ENCODE assay signal across 16 cellular contexts in the genomic region with DNA sequence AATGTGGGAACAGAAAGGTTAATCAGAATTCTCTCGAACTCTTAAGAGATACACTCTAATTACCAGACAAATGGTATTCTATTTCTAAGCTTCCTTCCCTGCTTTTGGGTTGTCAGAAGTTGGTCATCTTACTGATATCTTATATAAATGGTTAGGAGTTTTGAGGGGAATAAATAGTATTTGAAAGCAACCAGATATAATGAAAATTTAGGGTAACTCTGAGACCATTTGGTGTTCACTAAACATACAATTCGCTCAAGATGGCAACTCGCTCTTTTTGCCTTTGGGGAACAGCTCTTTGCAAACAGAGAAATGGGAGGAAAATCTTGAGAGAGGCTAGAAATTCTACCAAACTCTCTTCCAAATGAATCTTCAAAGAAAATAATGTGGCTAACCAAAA.
DNase-seq lines count a peak whose midpoint lies in the region; ATAC-seq and TF ChIP-seq lines count a peak whose summit lies in the region.
"Had no signal": no experiment of that assay in that cellular context is flagged by ENCODE, and none has a peak within 500 bp of the region (broad histone marks: within the 10 kb centered on the region; RNA-seq: fewer than 3 reads in every experiment).

No MANE protein-coding gene starts in this region.

- ATAC-seq in WTC11 (no peak), psoas muscle (no peak), HG03571 (IDR thresholded peaks at IDR 0.05; ENCODE audit: unreplicated experiment) (no peak)
- ATAC-seq: Panc1 had no signal

- H3K4me3 ChIP-seq in dorsolateral prefrontal cortex = peak overlapping the region in 37 of 59 donors; percentile 7 to 61 (median 48)
- H3K4me3 ChIP-seq in psoas muscle = peak overlapping the region; percentile 57
- H3K4me3 ChIP-seq in tibial artery = no peak overlapping the region
- H3K4me3 ChIP-seq: testis had no signal

- no peak overlapping the region for H3K4me3 Mint-ChIP-seq in WTC11
- H3K4me3 Mint-ChIP-seq: activated CD4-positive, alpha-beta memory T cell treated with anti-CD3 and anti-CD28 coated beads for 36 hours; neural crest cell had no signal

- H3K36me3 ChIP-seq in psoas muscle (ENCODE audit: insufficient read depth in 1 of 2, low read depth in 1 of 2) (no peaks in the 10 kb centered on the region), tibial artery (no peaks in the 10 kb centered on the region)

- H3K27me3 Mint-ChIP-seq in WTC11 (ENCODE audit: low read depth) = no peaks in the 10 kb centered on the region
- H3K27me3 Mint-ChIP-seq: activated CD4-positive, alpha-beta memory T cell treated with anti-CD3 and anti-CD28 coated beads for 36 hours had no signal

- TF ChIP-seq CTCF in WTC11 (IDR thresholded peaks at IDR 0.05) (no peak), dorsolateral prefrontal cortex (IDR thresholded peaks at IDR 0.05 in 54 of 56, conservative IDR thresholded peaks at IDR 0.05 in 2 of 56; ENCODE audit: low read depth in 1 of 56, partially characterized antibody in 56 of 56) (no peak), psoas muscle (IDR thresholded peaks at IDR 0.05) (no peak), tibial artery (IDR thresholded peaks at IDR 0.05) (no peak)

- no peak for DNase-seq in WTC11 (ENCODE audit: low spot score)
- no peak for DNase-seq in dorsolateral prefrontal cortex
- DNase-seq in psoas muscle = no peak
- no peak for DNase-seq in tibial artery
- no peak for DNase-seq in EL
- DNase-seq in hepatic stellate cell (ENCODE audit: low spot score) = no peak
- DNase-seq: activated CD4-positive, alpha-beta memory T cell treated with anti-CD3 and anti-CD28 coated beads for 36 hours; activated gamma-delta T cell treated with Interleukin-2 at 50 U/mL for 16 hours; DND-41; H7; kidney glomerular epithelial cell; NCI-H2107; testis had no signal

- POLR2A ChIA-PET in WTC11 (lab: Charles Lee) = no interaction called here

- WGBS in psoas muscle, 3 donors = 82 to 87% (median 83%) methylated on average over 3 of the region's 3 CpGs

- H3K27me3 ChIP-seq in dorsolateral prefrontal cortex (no peaks in the 10 kb centered on the region), psoas muscle (ENCODE audit: insufficient read depth in 3 of 3, low read length in 2 of 3) (no peaks in the 10 kb centered on the region), tibial artery (no peaks in the 10 kb centered on the region)
- H3K27me3 ChIP-seq: testis had no signal

- peaks cover 60% of the 10 kb centered on the region for H3K4me1 Mint-ChIP-seq in WTC11

- CTCF ChIA-PET in WTC11 (lab: Charles Lee) = interaction anchor here (0.6 kb wide), 1 partner anchor 85 kb away, joined by 3 read pairs; no protein-coding TSS in a partner anchor

- H3K9me3 ChIP-seq in psoas muscle (no peaks in the 10 kb centered on the region), tibial artery (no peaks in the 10 kb centered on the region)
- H3K9me3 ChIP-seq: testis had no signal

- intact Hi-C loops in dorsolateral prefrontal cortex (cut with DNase I) (no loop called here), psoas muscle (cut with DNase I) (loop anchor here in 1 of 2 donors (5.0 kb wide), 1 partner anchor 245 kb away; no protein-coding TSS in a partner anchor), tibial artery (cut with DNase I; ENCODE audit: low total_unique reads) (loop anchor here (5.0 kb wide), 1 partner anchor 100 kb away; no protein-coding TSS in a partner anchor)

- H3K9me3 Mint-ChIP-seq in WTC11 = no peaks in the 10 kb centered on the region
- H3K9me3 Mint-ChIP-seq: activated CD4-positive, alpha-beta memory T cell treated with anti-CD3 and anti-CD28 coated beads for 36 hours; neural crest cell had no signal

- H3K4me1 ChIP-seq in psoas muscle (peaks cover 59% of the 10 kb centered on the region), tibial artery (peaks cover 0 to 21% (median 4%) of the 10 kb centered on the region in 4 donors)
- H3K4me1 ChIP-seq: testis had no signal

- H3K36me3 Mint-ChIP-seq in WTC11 = no peaks in the 10 kb centered on the region
- H3K36me3 Mint-ChIP-seq: activated CD4-positive, alpha-beta memory T cell treated with anti-CD3 and anti-CD28 coated beads for 36 hours had no signal

- H3K27ac ChIP-seq in dorsolateral prefrontal cortex = peak overlapping the region; percentile 73 to 100 (median 96)
- H3K27ac ChIP-seq in psoas muscle = peak overlapping the region; percentile 91
- H3K27ac ChIP-seq in tibial artery = peak overlapping the region; percentile 64 to 77

- peak overlapping the region; percentile 73 for H3K27ac Mint-ChIP-seq in WTC11
- H3K27ac Mint-ChIP-seq: activated CD4-positive, alpha-beta memory T cell treated with anti-CD3 and anti-CD28 coated beads for 36 hours had no signal

TF ChIP-seq in WTC11, 78 proteins besides CTCF, POLR2A, EP300 and RAD21:
- TF ChIP-seq SOX15 (CRISPR knock-in tag; IDR thresholded peaks at IDR 0.05) (no peak), ETV6 (CRISPR knock-in tag; IDR thresholded peaks at IDR 0.05) (no peak), HMGA2 (CRISPR knock-in tag; IDR thresholded peaks at IDR 0.05) (no peak), FOXJ3 (CRISPR knock-in tag; IDR thresholded peaks at IDR 0.05; ENCODE audit: borderline replicate concordance) (no peak), MYBL2 (CRISPR knock-in tag; IDR thresholded peaks at IDR 0.05) (no peak), GABPB1 (CRISPR knock-in tag; IDR thresholded peaks at IDR 0.05) (no peak), TP53 (CRISPR knock-in tag; IDR thresholded peaks at IDR 0.05) (no peak), NR2C2 (CRISPR knock-in tag; IDR thresholded peaks at IDR 0.05) (no peak), FOXK1 (CRISPR knock-in tag; IDR thresholded peaks at IDR 0.05) (no peak), ZNF425 (CRISPR knock-in tag; conservative IDR thresholded peaks at IDR 0.05) (no peak), E2F1 (CRISPR knock-in tag; IDR thresholded peaks at IDR 0.05) (no peak), E2F5 (CRISPR knock-in tag; IDR thresholded peaks at IDR 0.05) (no peak)
- TF ChIP-seq, protein P1, sequence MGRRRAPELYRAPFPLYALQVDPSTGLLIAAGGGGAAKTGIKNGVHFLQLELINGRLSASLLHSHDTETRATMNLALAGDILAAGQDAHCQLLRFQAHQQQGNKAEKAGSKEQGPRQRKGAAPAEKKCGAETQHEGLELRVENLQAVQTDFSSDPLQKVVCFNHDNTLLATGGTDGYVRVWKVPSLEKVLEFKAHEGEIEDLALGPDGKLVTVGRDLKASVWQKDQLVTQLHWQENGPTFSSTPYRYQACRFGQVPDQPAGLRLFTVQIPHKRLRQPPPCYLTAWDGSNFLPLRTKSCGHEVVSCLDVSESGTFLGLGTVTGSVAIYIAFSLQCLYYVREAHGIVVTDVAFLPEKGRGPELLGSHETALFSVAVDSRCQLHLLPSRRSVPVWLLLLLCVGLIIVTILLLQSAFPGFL (CRISPR knock-in tag; IDR thresholded peaks at IDR 0.05; ENCODE audit: borderline replicate concordance) = no peak
- TF ChIP-seq, protein P2, sequence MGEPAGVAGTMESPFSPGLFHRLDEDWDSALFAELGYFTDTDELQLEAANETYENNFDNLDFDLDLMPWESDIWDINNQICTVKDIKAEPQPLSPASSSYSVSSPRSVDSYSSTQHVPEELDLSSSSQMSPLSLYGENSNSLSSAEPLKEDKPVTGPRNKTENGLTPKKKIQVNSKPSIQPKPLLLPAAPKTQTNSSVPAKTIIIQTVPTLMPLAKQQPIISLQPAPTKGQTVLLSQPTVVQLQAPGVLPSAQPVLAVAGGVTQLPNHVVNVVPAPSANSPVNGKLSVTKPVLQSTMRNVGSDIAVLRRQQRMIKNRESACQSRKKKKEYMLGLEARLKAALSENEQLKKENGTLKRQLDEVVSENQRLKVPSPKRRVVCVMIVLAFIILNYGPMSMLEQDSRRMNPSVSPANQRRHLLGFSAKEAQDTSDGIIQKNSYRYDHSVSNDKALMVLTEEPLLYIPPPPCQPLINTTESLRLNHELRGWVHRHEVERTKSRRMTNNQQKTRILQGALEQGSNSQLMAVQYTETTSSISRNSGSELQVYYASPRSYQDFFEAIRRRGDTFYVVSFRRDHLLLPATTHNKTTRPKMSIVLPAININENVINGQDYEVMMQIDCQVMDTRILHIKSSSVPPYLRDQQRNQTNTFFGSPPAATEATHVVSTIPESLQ (CRISPR knock-in tag; IDR thresholded peaks at IDR 0.05) = no peak

Comparison
In these comparisons a context has a peak if more than half of its experiments do, and no peak if none do; other contexts are left out.
1. H3K4me3 ChIP-seq: peak in dorsolateral prefrontal cortex (37 of 59) and psoas muscle (single experiment); none in tibial artery (0 of 2).
2. Peak in every context shown above with its lines, with median percentiles within 50 percentile points of each other: H3K27ac ChIP-seq.